ENCODE assay signal across 8 cellular contexts in the genomic region with DNA sequence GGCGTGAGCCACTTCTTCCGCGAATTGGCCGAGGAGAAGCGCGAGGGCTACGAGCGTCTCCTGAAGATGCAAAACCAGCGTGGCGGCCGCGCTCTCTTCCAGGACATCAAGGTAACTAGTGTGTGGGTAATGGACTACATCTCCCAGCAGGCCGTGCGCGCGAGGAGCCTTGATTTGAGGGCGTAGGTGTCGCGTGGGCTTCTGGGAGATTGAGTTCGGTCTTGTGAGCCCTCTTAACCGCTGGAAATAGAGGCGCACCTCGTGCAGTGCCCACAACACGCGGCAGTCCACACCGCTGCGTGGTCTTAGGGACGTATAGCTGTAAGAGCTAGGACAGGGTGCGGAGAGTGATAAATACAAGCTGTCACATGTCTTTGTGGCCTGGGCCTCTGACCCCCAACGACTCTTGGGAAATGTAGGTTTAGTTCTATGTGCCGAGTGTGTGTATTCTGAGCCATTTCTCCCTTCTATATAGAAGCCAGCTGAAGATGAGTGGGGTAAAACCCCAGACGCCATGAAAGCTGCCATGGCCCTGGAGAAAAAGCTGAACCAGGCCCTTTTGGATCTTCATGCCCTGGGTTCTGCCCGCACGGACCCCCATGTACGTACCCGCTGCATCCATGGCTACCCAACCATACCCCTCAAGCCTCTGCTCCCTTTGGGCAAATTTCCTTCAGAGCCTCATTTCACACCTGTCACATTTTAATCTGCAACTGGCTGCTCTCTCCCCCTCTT. TPM values are rescaled to one million over a fixed set of nuclear protein-coding genes. Genes with fewer than 3 reads are reported as not detected.
DNase-seq lines count a peak whose midpoint lies in the region; ATAC-seq and TF ChIP-seq lines count a peak whose summit lies in the region.

No MANE protein-coding gene starts in this region.

- peaks cover 29% of the 10 kb centered on the region for H3K4me1 ChIP-seq in testis

- peak overlapping the region; percentile 84 to 97 for H3K4me3 ChIP-seq in testis

- ATAC-seq in GM21528 (IDR thresholded peaks at IDR 0.05; ENCODE audit: low FRiP score, unreplicated experiment), result peak; percentile 26

- WGBS in testis, 2 donors, result 8 to 13% methylated on average over 21 to 36 of the region's 36 CpGs

- no peaks in the 10 kb centered on the region for H3K9me3 ChIP-seq in testis

- TF ChIP-seq POLR2A in testis (IDR thresholded peaks at IDR 0.05), result no peak

- no peaks in the 10 kb centered on the region for H3K27me3 ChIP-seq in testis

- peak; percentile 86 for DNase-seq in COLO668 (lab: John Stamatoyannopoulos, UW; ENCODE audit: unreplicated experiment)
- peak; percentile 78 for DNase-seq in MV-4-11 (lab: John Stamatoyannopoulos, UW)
- DNase-seq in SK-N-DZ (ENCODE audit: low spot score), result peak; percentile 85
- peak; percentile 90 for DNase-seq in activated naive CD4-positive, alpha-beta T cell treated with anti-CD3 and anti-CD28 coated beads, Interleukin-2, amount 50 U/mL, for 16 hours
- DNase-seq in germinal center (ENCODE audit: low spot score), result peak; percentile 83
- peak; percentile 84 for DNase-seq in occipital lobe (lab: John Stamatoyannopoulos, UW)
- DNase-seq in testis, result peak; percentile 97

- H3K27ac ChIP-seq in testis, result peak overlapping the region; percentile 92 to 93

- H3K36me3 ChIP-seq in testis (ENCODE audit: low read depth, missing control alignments), result no peaks in the 10 kb centered on the region

- TF ChIP-seq CTCF in testis (IDR thresholded peaks at IDR 0.05), result no peak

- intact Hi-C loops in testis (cut with DNase I; ENCODE audit: low total_unique reads), result no loop called here

RNA-seq across cellular contexts. Expression of gene FTL, which starts 0.9 kb away (rescaled TPM):
- 980 and 1,050 TPM in 2 replicates for polyA plus RNA-seq in SK-N-DZ (2014; cell fraction: cytosol; rRNA removed)
- polyA plus RNA-seq in SK-N-DZ (2014; cell fraction: nucleus; rRNA removed), result 626 and 695 TPM in 2 replicates
- total RNA-seq in occipital lobe, result 677 TPM
- 100 to 1,000 TPM; 746 to 935 TPM for total RNA-seq in testis
- 1,424 TPM for polyA plus RNA-seq in testis (ENCODE audit: insufficient read depth, low read depth, low replicate concordance)

RNA-seq across cellular contexts. Expression of gene BAX, which starts 11.3 kb away (rescaled TPM):
- 50.4 and 59.5 TPM in 2 replicates for polyA plus RNA-seq in SK-N-DZ (2014; cell fraction: cytosol; rRNA removed)
- polyA plus RNA-seq in SK-N-DZ (2014; cell fraction: nucleus; rRNA removed), result 33.0 and 50.3 TPM in 2 replicates
- total RNA-seq in occipital lobe (12.5 TPM), testis (10 to 100 TPM; 50.1 to 52.1 TPM)
- polyA plus RNA-seq in testis (ENCODE audit: insufficient read depth, low read depth, low replicate concordance), result 48.7 TPM

RNA-seq across cellular contexts. Expression of gene GYS1, which starts 27.1 kb away (rescaled TPM):
- polyA plus RNA-seq in SK-N-DZ (2014; cell fraction: cytosol; rRNA removed), result 10.2 and 10.3 TPM in 2 replicates
- polyA plus RNA-seq in SK-N-DZ (2014; cell fraction: nucleus; rRNA removed), result 6.2 and 6.5 TPM in 2 replicates
- total RNA-seq in occipital lobe, result 14.2 TPM
- 10 to 100 TPM; 21.1 to 23.6 TPM for total RNA-seq in testis
- polyA plus RNA-seq in testis (ENCODE audit: insufficient read depth, low read depth, low replicate concordance), result 13.8 TPM

RNA-seq across cellular contexts. Expression of gene RUVBL2, which starts 27.7 kb away (rescaled TPM):
- 174 and 178 TPM in 2 replicates for polyA plus RNA-seq in SK-N-DZ (2014; cell fraction: cytosol; rRNA removed)
- 150 and 173 TPM in 2 replicates for polyA plus RNA-seq in SK-N-DZ (2014; cell fraction: nucleus; rRNA removed)
- total RNA-seq in occipital lobe, result 81.4 TPM
- total RNA-seq in testis, result 100 to 1,000 TPM; 299 to 395 TPM
- 528 TPM for polyA plus RNA-seq in testis (ENCODE audit: insufficient read depth, low read depth, low replicate concordance)

RNA-seq across cellular contexts. Expression of gene DHDH, which starts 32.5 kb away (rescaled TPM):
- polyA plus RNA-seq in SK-N-DZ (2014; cell fraction: cytosol; rRNA removed), result not detected in 2 replicates
- polyA plus RNA-seq in SK-N-DZ (2014; cell fraction: nucleus; rRNA removed), result not detected in 2 replicates
- total RNA-seq in occipital lobe (not detected), testis (1 to 10 TPM; 2.3 to 2.4 TPM)
- 3.1 TPM for polyA plus RNA-seq in testis (ENCODE audit: insufficient read depth, low read depth, low replicate concordance)

Comparison
In these comparisons a context has a peak if more than half of its experiments do, and no peak if none do; other contexts are left out.
1. Peak in every context shown above with its lines: DNase-seq, ATAC-seq, H3K4me3 ChIP-seq and H3K27ac ChIP-seq.